10 cellular contexts compared by ENCODE assay signal in the genomic region with DNA sequence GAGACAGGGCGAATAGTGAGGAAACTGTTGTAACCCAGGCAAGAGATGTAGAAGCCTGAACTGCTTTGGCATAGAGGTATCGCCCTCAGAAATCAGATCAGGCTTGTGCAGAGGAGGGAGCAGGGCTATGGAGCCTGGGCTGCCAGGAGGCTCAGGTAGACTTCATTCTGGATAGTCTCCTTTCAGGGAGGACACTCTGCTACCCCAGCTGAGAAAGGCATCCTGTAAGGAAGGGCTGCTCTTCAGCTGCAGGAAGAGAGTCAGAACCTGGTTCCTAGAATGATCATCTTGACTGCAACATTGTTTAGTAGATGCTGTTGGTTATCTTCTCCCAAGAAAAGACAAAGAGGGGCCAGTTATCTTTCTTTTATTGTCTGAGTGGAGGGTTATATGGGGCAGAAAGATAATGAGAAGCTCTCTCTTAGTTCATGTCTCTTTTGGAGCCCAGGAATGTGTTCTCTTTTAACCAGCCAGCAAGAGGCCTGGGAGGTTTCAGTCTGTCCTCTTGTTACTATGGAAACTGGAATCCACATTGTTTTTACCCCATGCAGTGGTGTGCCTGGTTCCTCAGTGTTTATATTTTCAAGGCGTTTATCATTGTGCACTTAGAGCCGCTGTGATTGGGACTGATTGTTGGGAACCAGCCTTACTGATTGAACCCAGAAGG.
DNase-seq lines count a peak whose midpoint lies in the region; ATAC-seq and TF ChIP-seq lines count a peak whose summit lies in the region.
"Had no signal": no experiment of that assay in that cellular context is flagged by ENCODE, and none has a peak within 500 bp of the region (broad histone marks: within the 10 kb centered on the region; RNA-seq: fewer than 3 reads in every experiment).

No MANE protein-coding gene starts in this region.

- no peak overlapping the region for H2BK20ac ChIP-seq in H9 (ENCODE audit: low read depth, low read length, poor library complexity, severe bottlenecking)

- peak overlapping the region; percentile 9 for H2BK5ac ChIP-seq in H9 (ENCODE audit: insufficient read length, low read length)

- no peak overlapping the region for H3K9ac ChIP-seq in H9 (ENCODE audit: extremely low read depth, insufficient read length, low read length)

- no peak overlapping the region for H2AFZ ChIP-seq in H9 (ENCODE audit: low read length)

- no peak overlapping the region for H3K4me3 Mint-ChIP-seq in H9

- no peaks in the 10 kb centered on the region for H3K36me3 Mint-ChIP-seq in H9 (ENCODE audit: insufficient read depth in 1 of 3, low read depth in 3 of 3)

- peak overlapping the region; percentile 91 for H2BK120ac ChIP-seq in H9 (ENCODE audit: low read depth, low read length, poor library complexity, severe bottlenecking)

- H3K4me1 Mint-ChIP-seq in H9 = peaks cover 8 to 11% of the 10 kb centered on the region in 2 experiments

- DNase-seq in H9 (no peak), sciatic nerve (ENCODE audit: low spot score) (no peak), nucleus accumbens (lab: John Stamatoyannopoulos, UW) (no peak), NCI-H82 treated with DMSO at 0.1 percent for 48 hours (lab: John Stamatoyannopoulos, UW; ENCODE audit: unreplicated experiment) (no peak)
- DNase-seq in stimulated activated CD8-positive, alpha-beta memory T cell treated with anti-CD3 and anti-CD28 coated beads, Interleukin-4, amount 100 ng/mL, for 48 hours = no peak
- DNase-seq: NCI-H774 had no signal

- peak overlapping the region; percentile 38 for H3T11ph ChIP-seq in H9 (ENCODE audit: low read length)

- no peak overlapping the region for H4K5ac ChIP-seq in H9 (ENCODE audit: insufficient read length, low read depth, low read length)

- no peaks in the 10 kb centered on the region for H3K27me3 Mint-ChIP-seq in H9 (ENCODE audit: low read depth)

- H3K9me3 ChIP-seq in H9 (ENCODE audit: control insufficient read depth, low read depth, low read length) = no peaks in the 10 kb centered on the region
- H3K9me3 ChIP-seq in gastroesophageal sphincter = no peaks in the 10 kb centered on the region
- H3K9me3 ChIP-seq: neutrophil had no signal

- H2BK12ac ChIP-seq in H9 (ENCODE audit: insufficient read length, low read depth, low read length) = peak overlapping the region; percentile 28

- no peak overlapping the region for H3K23ac ChIP-seq in H9 (ENCODE audit: insufficient read length, low read depth, low read length)

- WGBS in H9 (ENCODE audit: extremely low coverage, insufficient read length, low lambda C conversion rate) = no CpG with 5 or more reads among the region's 4 CpGs
- 53 to 66% methylated on average over 2 to 3 of the region's 4 CpGs for WGBS in gastroesophageal sphincter (ENCODE audit: low coverage in 1 of 2), 2 donors

- H3K4me1 ChIP-seq in H9 (ENCODE audit: insufficient read depth, low read length) (no peaks in the 10 kb centered on the region; the same call in 1 of the 2 replicates), gastroesophageal sphincter (peaks cover 17 to 72% (median 42%) of the 10 kb centered on the region in 3 donors)

- H4K8ac ChIP-seq in H9 (replicated peaks; ENCODE audit: insufficient read length, low read depth, low read length) = no peak overlapping the region

- TF ChIP-seq EP300 in gastroesophageal sphincter (IDR thresholded peaks at IDR 0.05) = no peak

- TF ChIP-seq CTCF in H9 (conservative IDR thresholded peaks at IDR 0.05) (no peak), gastroesophageal sphincter (IDR thresholded peaks at IDR 0.05) (no peak)

- no peak overlapping the region for H3K4me3 ChIP-seq in gastroesophageal sphincter

- H3K4ac ChIP-seq in H9 (ENCODE audit: low read depth, low read length) = no peak overlapping the region; the same call in 1 of the 2 replicates

- peak; percentile 73; the same call in 2 of the 3 replicates for ATAC-seq in SK-N-SH treated with all-trans-retinoic acid at 6 μM for 48 hours
- peak; percentile 58 for ATAC-seq in gastroesophageal sphincter
- peak; percentile 58 for ATAC-seq in sciatic nerve
- no peak for ATAC-seq in GM18519 (IDR thresholded peaks at IDR 0.05; ENCODE audit: low FRiP score, unreplicated experiment)

- no peaks in the 10 kb centered on the region for H3K9me3 Mint-ChIP-seq in H9

- H3K27me3 ChIP-seq in H9 (ENCODE audit: insufficient read depth, low read length) = no peaks in the 10 kb centered on the region
- H3K27me3 ChIP-seq in gastroesophageal sphincter = no peaks in the 10 kb centered on the region
- H3K27me3 ChIP-seq: neutrophil had no signal

- no peaks in the 10 kb centered on the region for H3K36me3 ChIP-seq in gastroesophageal sphincter
- H3K36me3 ChIP-seq: neutrophil had no signal

- H3K27ac Mint-ChIP-seq in H9 = peak overlapping the region; percentile 76 to 90 (median 82)

- H3K56ac ChIP-seq in H9 (ENCODE audit: insufficient read length, low read depth, low read length) = no peak overlapping the region

- peak overlapping the region; percentile 85 for H3K18ac ChIP-seq in H9 (ENCODE audit: insufficient read length, low read depth, low read length)

- intact Hi-C loops in sciatic nerve (cut with DNase I) = no loop called here

- no peak overlapping the region for H2AK5ac ChIP-seq in H9 (ENCODE audit: insufficient read length, low read length)

- no peak overlapping the region for H3K27ac ChIP-seq in H9 (ENCODE audit: insufficient read length, low read depth, low read length)
- peak overlapping the region; percentile 3 to 73 (median 55) for H3K27ac ChIP-seq in gastroesophageal sphincter
- H3K27ac ChIP-seq: neutrophil had no signal

- no peak for TF ChIP-seq POLR2A in gastroesophageal sphincter (IDR thresholded peaks at IDR 0.05)

- peak overlapping the region; percentile 84; the same call in 1 of the 2 replicates for H3K14ac ChIP-seq in H9 (ENCODE audit: insufficient read depth, low read length)

- H4K20me1 ChIP-seq in H9 (ENCODE audit: control insufficient read depth, insufficient read depth, insufficient read length) = no peaks in the 10 kb centered on the region

- no peaks in the 10 kb centered on the region for H3K79me1 ChIP-seq in H9 (ENCODE audit: insufficient read depth, low read depth, low read length, poor library complexity, severe bottlenecking)

- no peaks in the 10 kb centered on the region for H3K79me2 ChIP-seq in H9 (ENCODE audit: insufficient read depth, low read length)

- H3K23me2 ChIP-seq in H9 (ENCODE audit: insufficient read length, low read depth, low read length, poor library complexity, severe bottlenecking) = no peaks in the 10 kb centered on the region

- H4K91ac ChIP-seq in H9 (ENCODE audit: insufficient read length, low read depth, low read length) = no peak overlapping the region

- no peak overlapping the region for H3K4me2 ChIP-seq in H9 (ENCODE audit: insufficient read depth, insufficient read length, low read length)

- H2BK15ac ChIP-seq in H9 (ENCODE audit: low read depth, low read length) = no peak overlapping the region

TF ChIP-seq in SK-N-SH treated with all-trans-retinoic acid at 6 μM for 48 hours, 23 proteins besides CTCF, POLR2A, EP300 and RAD21:
- no peak for TF ChIP-seq CSDC2 (CRISPR knock-in tag; IDR thresholded peaks at IDR 0.05)
- TF ChIP-seq ARNTL (CRISPR knock-in tag; IDR thresholded peaks at IDR 0.05; ENCODE audit: borderline replicate concordance, low read depth) = no peak
- no peak for TF ChIP-seq SNAI2 (CRISPR knock-in tag; IDR thresholded peaks at IDR 0.05)
- TF ChIP-seq RARB (CRISPR knock-in tag; IDR thresholded peaks at IDR 0.05) = no peak
- TF ChIP-seq, protein P1, sequence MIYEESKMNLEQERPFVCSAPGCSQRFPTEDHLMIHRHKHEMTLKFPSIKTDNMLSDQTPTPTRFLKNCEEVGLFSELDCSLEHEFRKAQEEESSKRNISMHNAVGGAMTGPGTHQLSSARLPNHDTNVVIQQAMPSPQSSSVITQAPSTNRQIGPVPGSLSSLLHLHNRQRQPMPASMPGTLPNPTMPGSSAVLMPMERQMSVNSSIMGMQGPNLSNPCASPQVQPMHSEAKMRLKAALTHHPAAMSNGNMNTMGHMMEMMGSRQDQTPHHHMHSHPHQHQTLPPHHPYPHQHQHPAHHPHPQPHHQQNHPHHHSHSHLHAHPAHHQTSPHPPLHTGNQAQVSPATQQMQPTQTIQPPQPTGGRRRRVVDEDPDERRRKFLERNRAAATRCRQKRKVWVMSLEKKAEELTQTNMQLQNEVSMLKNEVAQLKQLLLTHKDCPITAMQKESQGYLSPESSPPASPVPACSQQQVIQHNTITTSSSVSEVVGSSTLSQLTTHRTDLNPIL (CRISPR knock-in tag; IDR thresholded peaks at IDR 0.05; ENCODE audit: low read depth) = no peak
- no peak for TF ChIP-seq ZFP3 (CRISPR knock-in tag; IDR thresholded peaks at IDR 0.05)
- TF ChIP-seq ZC3H10 (CRISPR knock-in tag; IDR thresholded peaks at IDR 0.05) = no peak
- no peak for TF ChIP-seq ESRRG (CRISPR knock-in tag; IDR thresholded peaks at IDR 0.05)
- TF ChIP-seq ISL1 (CRISPR knock-in tag; IDR thresholded peaks at IDR 0.05) = no peak; the same call in 1 of the 2 replicates
- TF ChIP-seq TCF4 (CRISPR knock-in tag; IDR thresholded peaks at IDR 0.05; ENCODE audit: borderline replicate concordance) = no peak
- no peak for TF ChIP-seq ZNF565 (CRISPR knock-in tag; conservative IDR thresholded peaks at IDR 0.05; ENCODE audit: low read depth)
